Comparison of ENCODE assay signal across 1 cellular context in genomic region chr10:9016930-9017329, GRCh38.
TF ChIP-seq lines count a peak whose summit lies in the region.

No MANE protein-coding gene starts in this region.

TF ChIP-seq in GM23338, 12 proteins besides CTCF, POLR2A, EP300 and RAD21 (continued from another document):
- no peak for TF ChIP-seq ZNF462 (CRISPR knock-in tag; IDR thresholded peaks at IDR 0.05)
